In the genomic region with DNA sequence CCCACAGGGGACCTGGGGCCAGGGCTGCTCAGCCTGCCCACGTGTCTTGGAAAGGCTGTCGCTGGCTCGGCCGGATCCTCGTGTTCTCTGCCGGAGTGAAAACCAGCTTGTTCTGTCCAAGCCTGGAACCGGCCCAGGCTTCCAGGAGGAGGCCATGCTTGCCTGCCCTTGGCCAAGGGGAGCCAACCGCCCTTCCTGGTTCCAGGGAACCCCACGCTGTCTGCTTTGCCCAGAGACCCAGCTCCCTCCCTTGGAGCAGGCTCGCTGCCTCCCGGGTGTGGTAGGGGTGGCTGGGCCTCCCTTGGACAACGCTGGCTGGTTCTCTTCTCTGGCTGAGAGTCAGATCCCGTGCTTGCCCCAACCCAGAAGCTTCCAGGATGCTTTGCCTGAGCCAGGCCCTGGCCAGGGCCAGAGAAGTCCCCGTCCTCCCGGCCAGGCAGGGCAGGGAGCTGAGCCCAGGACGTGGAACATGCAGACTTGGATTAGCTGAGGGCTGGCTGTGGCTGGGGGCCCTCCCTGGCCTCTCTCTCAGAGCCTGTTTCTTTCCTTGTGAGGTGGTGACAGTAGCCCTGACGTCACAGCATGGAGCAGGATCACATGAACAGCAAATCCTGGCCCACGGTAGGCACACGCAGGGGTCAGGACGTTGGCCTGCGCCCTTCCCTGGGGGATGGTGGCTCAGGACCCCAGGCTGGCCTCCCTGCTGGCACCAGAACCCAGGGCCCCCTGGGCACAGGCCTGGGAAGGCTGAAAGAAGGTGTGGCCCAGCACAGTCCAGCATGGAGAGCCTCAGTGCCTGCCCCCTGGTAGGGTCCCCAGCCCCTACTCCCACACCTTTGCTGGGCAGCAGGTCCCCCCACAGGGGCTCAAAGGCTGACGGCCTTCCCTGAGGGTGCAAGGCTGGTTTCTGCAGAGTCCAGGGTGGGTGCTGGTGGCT, we compare ENCODE assay signal across 11 cellular contexts.
DNase-seq lines count a peak whose midpoint lies in the region; ATAC-seq and TF ChIP-seq lines count a peak whose summit lies in the region.
"Had no signal": no experiment of that assay in that cellular context is flagged by ENCODE, and none has a peak within 500 bp of the region (broad histone marks: within the 10 kb centered on the region; RNA-seq: fewer than 3 reads in every experiment).

No MANE protein-coding gene starts in this region.

- no peak overlapping the region for H3K56ac ChIP-seq in IMR-90 (ENCODE audit: extremely low read depth, insufficient read depth, low read length)

- no peaks in the 10 kb centered on the region for H3K79me2 ChIP-seq in smooth muscle cell (ENCODE audit: low read depth)

- TF ChIP-seq POLR2A in IMR-90 (IDR thresholded peaks at IDR 0.05; ENCODE audit: low read depth, low read length) (no peak), esophagus squamous epithelium (IDR thresholded peaks at IDR 0.05) (peak in 1 of 4 donors; percentile 16)

- H3K4me1 ChIP-seq in IMR-90 (ENCODE audit: control insufficient read depth, insufficient read depth, low read length) (no peaks in the 10 kb centered on the region; the same call in 1 of the 2 replicates), esophagus squamous epithelium (peaks cover 20 to 92% (median 52%) of the 10 kb centered on the region in 3 donors), lower lobe of right lung (peaks cover 34% of the 10 kb centered on the region), smooth muscle cell (ENCODE audit: low read depth) (peaks cover 8% of the 10 kb centered on the region)

- H2BK120ac ChIP-seq in IMR-90 (ENCODE audit: low read depth, low read length), result no peak overlapping the region

- no peak overlapping the region for H2BK20ac ChIP-seq in IMR-90 (ENCODE audit: low read depth, low read length)

- POLR2A ChIA-PET in IMR-90 (lab: Charles Lee; ENCODE audit: unreplicated experiment), result no interaction called here

- no peak overlapping the region for H3K23ac ChIP-seq in IMR-90 (ENCODE audit: low read depth, low read length)

- H3K9me1 ChIP-seq in IMR-90 (ENCODE audit: insufficient read depth, low read length), result no peaks in the 10 kb centered on the region

- H2AFZ ChIP-seq in IMR-90 (replicated peaks; ENCODE audit: low read length, poor library complexity) (peak overlapping the region; percentile 80), smooth muscle cell (ENCODE audit: low read depth) (peak overlapping the region; percentile 69)

- no peak overlapping the region for H2BK5ac ChIP-seq in IMR-90 (ENCODE audit: low read depth, low read length, poor library complexity, severe bottlenecking)

- H3K36me3 ChIP-seq in IMR-90 (ENCODE audit: control insufficient read depth, insufficient read depth, low read length) (no peaks in the 10 kb centered on the region), esophagus squamous epithelium (no peaks in the 10 kb centered on the region), lower lobe of right lung (no peaks in the 10 kb centered on the region), smooth muscle cell (ENCODE audit: low read depth) (no peaks in the 10 kb centered on the region)

- no peak overlapping the region for H4K5ac ChIP-seq in IMR-90 (ENCODE audit: low read depth, low read length)

- H3K4me1 Mint-ChIP-seq in immature natural killer cell, result no peaks in the 10 kb centered on the region

- H3K27me3 Mint-ChIP-seq in immature natural killer cell (ENCODE audit: low read depth in 3 of 3), result no peaks in the 10 kb centered on the region

- no peak overlapping the region for H2AK5ac ChIP-seq in IMR-90 (ENCODE audit: low read depth, low read length)

- H3K18ac ChIP-seq in IMR-90 (ENCODE audit: low read depth, low read length), result no peak overlapping the region

- no peak overlapping the region for H3K27ac ChIP-seq in IMR-90 (ENCODE audit: insufficient read depth, low read length)
- H3K27ac ChIP-seq in esophagus squamous epithelium, result peak overlapping the region; percentile 71 to 99 (median 90)
- H3K27ac ChIP-seq in lower lobe of right lung, result peak overlapping the region; percentile 80
- H3K27ac ChIP-seq in smooth muscle cell (ENCODE audit: low read depth), result no peak overlapping the region

- TF ChIP-seq CTCF in IMR-90 (conservative IDR thresholded peaks at IDR 0.05; ENCODE audit: low read depth, low read length), result no peak
- no peak for TF ChIP-seq CTCF in esophagus squamous epithelium (IDR thresholded peaks at IDR 0.05)
- no peak for TF ChIP-seq CTCF in lower lobe of right lung (IDR thresholded peaks at IDR 0.05)
- no peak for TF ChIP-seq CTCF in smooth muscle cell (IDR thresholded peaks at IDR 0.05; ENCODE audit: borderline replicate concordance, insufficient read depth, poor library complexity, severe bottlenecking)

- intact Hi-C loops in IMR-90 (cut with micrococcal nuclease), result no loop called here
- intact Hi-C loops in esophagus squamous epithelium (cut with DNase I), result no loop called here
- intact Hi-C loops in lower lobe of right lung (cut with DNase I), result loop anchor here (5.0 kb wide), 1 partner anchor 173 kb away; no protein-coding TSS in a partner anchor

- H3K27me3 ChIP-seq in IMR-90 (ENCODE audit: control insufficient read depth, insufficient read depth, low read length) (peaks cover 3% of the 10 kb centered on the region; the same call in 1 of the 2 replicates), esophagus squamous epithelium (no peaks in the 10 kb centered on the region), lower lobe of right lung (ENCODE audit: low read depth) (no peaks in the 10 kb centered on the region), smooth muscle cell (ENCODE audit: low read depth) (no peaks in the 10 kb centered on the region)

- H3K4me2 ChIP-seq in IMR-90 (ENCODE audit: low read depth, low read length), result no peak overlapping the region
- peak overlapping the region; percentile 68 for H3K4me2 ChIP-seq in smooth muscle cell

- dilution Hi-C loops in IMR-90 (cut with HindIII; ENCODE audit: low sequenced_read_pairs, unreplicated experiment), result no loop called here

- H3K27ac Mint-ChIP-seq in immature natural killer cell, result no peak overlapping the region
- H3K27ac Mint-ChIP-seq: naive B cell had no signal

- DNase-seq in IMR-90, result no peak
- no peak for DNase-seq in esophagus squamous epithelium (lab: John Stamatoyannopoulos, UW)
- DNase-seq in lower lobe of right lung, result peak; percentile 68
- peak; percentile 42 for DNase-seq in smooth muscle cell (lab: John Stamatoyannopoulos, UW; ENCODE audit: unreplicated experiment)
- DNase-seq in immature natural killer cell, result no peak
- no peak for DNase-seq in NCI-H187 treated with DMSO at 0.1 percent for 48 hours (lab: John Stamatoyannopoulos, UW)
- DNase-seq in DMS53 treated with DMSO at 0.1 percent for 48 hours (lab: John Stamatoyannopoulos, UW; ENCODE audit: unreplicated experiment), result no peak
- no peak for DNase-seq in DMS153 (lab: John Stamatoyannopoulos, UW)
- DNase-seq: activated CD8-positive, alpha-beta memory T cell treated with anti-CD3 and anti-CD28 coated beads, Interleukin-2, amount 50 U/mL, for 48 hours; naive B cell; NCI-H2227 treated with DMSO at 0.1 percent for 48 hours had no signal

- no peak overlapping the region for H3K4ac ChIP-seq in IMR-90 (ENCODE audit: low read depth, low read length)

- TF ChIP-seq RAD21 in IMR-90 (IDR thresholded peaks at IDR 0.05; ENCODE audit: low read length), result no peak

- ATAC-seq in IMR-90 (ENCODE audit: low read depth), result no peak; the same call in 1 of the 2 replicates
- ATAC-seq in lower lobe of right lung, result peak; percentile 31 to 41

- in situ Hi-C loops in IMR-90 (cut with MboI; ENCODE audit: low sequenced_read_pairs), result no loop called here

- no peak overlapping the region for H3K4me3 Mint-ChIP-seq in immature natural killer cell
- H3K4me3 Mint-ChIP-seq: naive B cell had no signal

- no peak overlapping the region for H3K9ac ChIP-seq in IMR-90 (ENCODE audit: low read depth, low read length)
- peak overlapping the region; percentile 51 for H3K9ac ChIP-seq in smooth muscle cell (ENCODE audit: low read depth)

- H3K36me3 Mint-ChIP-seq in immature natural killer cell, result no peaks in the 10 kb centered on the region
- H3K36me3 Mint-ChIP-seq: naive B cell had no signal

- no peaks in the 10 kb centered on the region for H3K9me3 Mint-ChIP-seq in immature natural killer cell
- H3K9me3 Mint-ChIP-seq: naive B cell had no signal

- WGBS in IMR-90 (ENCODE audit: extremely low coverage in 2 of 2, insufficient read length in 1 of 2), 2 experiments, result 45% methylated on average over 9 of the region's 22 CpGs; no CpG with 5 or more reads in 1 of the 2 experiments
- WGBS in esophagus squamous epithelium, 2 donors, result 15% methylated on average over 4 of the region's 22 CpGs; no CpG with 5 or more reads in 1 of the 2 donors
- WGBS in smooth muscle cell (ENCODE audit: low lambda C conversion rate), result 68% methylated on average over 21 of the region's 22 CpGs

- no peak overlapping the region for H3K4me3 ChIP-seq in IMR-90 (ENCODE audit: insufficient read depth, low read depth, low read length)
- peak overlapping the region in 1 of 4 donors; percentile 21 for H3K4me3 ChIP-seq in esophagus squamous epithelium
- no peak overlapping the region for H3K4me3 ChIP-seq in lower lobe of right lung
- H3K4me3 ChIP-seq in smooth muscle cell, result no peak overlapping the region

- H2BK15ac ChIP-seq in IMR-90 (ENCODE audit: low read depth, low read length), result no peak overlapping the region

- no peak overlapping the region for H4K91ac ChIP-seq in IMR-90 (ENCODE audit: insufficient read depth, low read depth, low read length)

- H2AK9ac ChIP-seq in IMR-90 (replicated peaks; ENCODE audit: low read depth, low read length, poor library complexity), result no peak overlapping the region

- BruUV-seq in IMR-90 (replicated peaks; lab: Mats Ljungman, UMichigan), result no TSS peak

- no peaks in the 10 kb centered on the region for H3K79me1 ChIP-seq in IMR-90 (ENCODE audit: low read depth in 1 of 2, low read length in 2 of 2)

- H3F3A ChIP-seq in smooth muscle cell (ENCODE audit: low read depth), result no peaks in the 10 kb centered on the region

- H3K14ac ChIP-seq in IMR-90 (replicated peaks; ENCODE audit: low read depth, low read length), result no peak overlapping the region

- no peak overlapping the region; a peak in 1 of 4 replicates for H4K8ac ChIP-seq in IMR-90 (ENCODE audit: low read depth in 2 of 2, low read length in 2 of 2)

- no peaks in the 10 kb centered on the region for H3K9me3 ChIP-seq in IMR-90 (ENCODE audit: control insufficient read depth, insufficient read depth, low read length)
- H3K9me3 ChIP-seq in esophagus squamous epithelium, result no peaks in the 10 kb centered on the region
- no peaks in the 10 kb centered on the region for H3K9me3 ChIP-seq in lower lobe of right lung
- no peaks in the 10 kb centered on the region for H3K9me3 ChIP-seq in smooth muscle cell (replicated peaks; ENCODE audit: low read depth)

- H4K20me1 ChIP-seq in IMR-90 (ENCODE audit: insufficient read depth, low read length) (no peaks in the 10 kb centered on the region), smooth muscle cell (ENCODE audit: low read depth) (no peaks in the 10 kb centered on the region)

- CTCF ChIA-PET in IMR-90 (lab: Yijun Ruan, JAX), result no interaction called here

TF ChIP-seq in IMR-90, 13 proteins besides CTCF, POLR2A, EP300 and RAD21 (continues in another document):
- TF ChIP-seq CHD1 (IDR thresholded peaks at IDR 0.05; ENCODE audit: low read depth, low read length), result no peak
- no peak for TF ChIP-seq SMC3 (IDR thresholded peaks at IDR 0.05; ENCODE audit: low read depth, low read length)
- no peak for TF ChIP-seq BHLHE40 (IDR thresholded peaks at IDR 0.05; ENCODE audit: low read depth, low read length)
- TF ChIP-seq MAZ (IDR thresholded peaks at IDR 0.05; ENCODE audit: borderline replicate concordance, low read depth, low read length), result no peak

Comparison
In these comparisons a context has a peak if more than half of its experiments do, and no peak if none do; other contexts are left out.
1. DNase-seq: peak in lower lobe of right lung (single experiment) and smooth muscle cell (single experiment); none in IMR-90 (single experiment), esophagus squamous epithelium (single experiment), immature natural killer cell (0 of 3), NCI-H187 treated with DMSO at 0.1 percent for 48 hours (single experiment), DMS53 treated with DMSO at 0.1 percent for 48 hours (single experiment) and DMS153 (single experiment).
2. H3K27ac ChIP-seq: peak in esophagus squamous epithelium (4 of 4) and lower lobe of right lung (single experiment); none in IMR-90 (single experiment) and smooth muscle cell (single experiment).